Comparison of ENCODE assay signal across 1 cellular context in the genomic region with DNA sequence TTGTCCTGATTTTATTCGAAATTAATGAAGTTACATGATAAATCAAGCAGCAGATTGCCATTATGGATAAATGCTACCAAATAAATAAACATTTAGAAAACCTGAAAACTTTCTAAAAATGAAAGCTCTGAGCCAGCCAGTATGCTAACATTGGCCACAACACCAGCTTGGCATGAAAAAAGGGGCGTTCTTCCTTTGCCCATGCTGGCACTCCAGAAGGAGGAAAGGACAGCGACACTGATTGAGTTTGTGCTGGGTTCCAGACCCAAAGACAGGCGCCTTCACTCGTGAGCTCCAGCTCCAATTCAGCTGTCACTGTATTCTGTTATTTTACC.
TF ChIP-seq lines count a peak whose summit lies in the region.

No MANE protein-coding gene starts in this region.

TF ChIP-seq in liver, 16 proteins besides CTCF, POLR2A, EP300 and RAD21 (continued from another document):
- TF ChIP-seq, protein P1, sequence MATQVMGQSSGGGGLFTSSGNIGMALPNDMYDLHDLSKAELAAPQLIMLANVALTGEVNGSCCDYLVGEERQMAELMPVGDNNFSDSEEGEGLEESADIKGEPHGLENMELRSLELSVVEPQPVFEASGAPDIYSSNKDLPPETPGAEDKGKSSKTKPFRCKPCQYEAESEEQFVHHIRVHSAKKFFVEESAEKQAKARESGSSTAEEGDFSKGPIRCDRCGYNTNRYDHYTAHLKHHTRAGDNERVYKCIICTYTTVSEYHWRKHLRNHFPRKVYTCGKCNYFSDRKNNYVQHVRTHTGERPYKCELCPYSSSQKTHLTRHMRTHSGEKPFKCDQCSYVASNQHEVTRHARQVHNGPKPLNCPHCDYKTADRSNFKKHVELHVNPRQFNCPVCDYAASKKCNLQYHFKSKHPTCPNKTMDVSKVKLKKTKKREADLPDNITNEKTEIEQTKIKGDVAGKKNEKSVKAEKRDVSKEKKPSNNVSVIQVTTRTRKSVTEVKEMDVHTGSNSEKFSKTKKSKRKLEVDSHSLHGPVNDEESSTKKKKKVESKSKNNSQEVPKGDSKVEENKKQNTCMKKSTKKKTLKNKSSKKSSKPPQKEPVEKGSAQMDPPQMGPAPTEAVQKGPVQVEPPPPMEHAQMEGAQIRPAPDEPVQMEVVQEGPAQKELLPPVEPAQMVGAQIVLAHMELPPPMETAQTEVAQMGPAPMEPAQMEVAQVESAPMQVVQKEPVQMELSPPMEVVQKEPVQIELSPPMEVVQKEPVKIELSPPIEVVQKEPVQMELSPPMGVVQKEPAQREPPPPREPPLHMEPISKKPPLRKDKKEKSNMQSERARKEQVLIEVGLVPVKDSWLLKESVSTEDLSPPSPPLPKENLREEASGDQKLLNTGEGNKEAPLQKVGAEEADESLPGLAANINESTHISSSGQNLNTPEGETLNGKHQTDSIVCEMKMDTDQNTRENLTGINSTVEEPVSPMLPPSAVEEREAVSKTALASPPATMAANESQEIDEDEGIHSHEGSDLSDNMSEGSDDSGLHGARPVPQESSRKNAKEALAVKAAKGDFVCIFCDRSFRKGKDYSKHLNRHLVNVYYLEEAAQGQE (IDR thresholded peaks at IDR 0.05) = peak; percentile 59
